Comparison of ENCODE assay signal across 8 cellular contexts in genomic region chr1:13702425-13703127, GRCh38. TPM values are rescaled to one million over a fixed set of nuclear protein-coding genes. Genes with fewer than 3 reads are reported as not detected.
DNase-seq lines count a peak whose midpoint lies in the region; ATAC-seq lines count a peak whose summit lies in the region.

No MANE protein-coding gene starts in this region.

- peak; percentile 82 for ATAC-seq in GM18907 (IDR thresholded peaks at IDR 0.05; ENCODE audit: unreplicated experiment)
- peak; percentile 68 for ATAC-seq in HG03095 (IDR thresholded peaks at IDR 0.05; ENCODE audit: unreplicated experiment)
- peak; percentile 79 for ATAC-seq in activated CD8-positive, alpha-beta memory T cell treated with anti-CD3 and anti-CD28 coated beads, Interleukin-2, amount 10 ng/mL, durations not matched to agents 7 days and 5 days

- H3K36me3 Mint-ChIP-seq in activated CD8-positive, alpha-beta memory T cell treated with anti-CD3 and anti-CD28 coated beads, Interleukin-2, amount 10 ng/mL, durations not matched to agents 7 days and 5 days: peaks cover 19% of the 10 kb centered on the region

- peak overlapping the region; percentile 96 for H3K4me3 Mint-ChIP-seq in activated CD8-positive, alpha-beta memory T cell treated with anti-CD3 and anti-CD28 coated beads, Interleukin-2, amount 10 ng/mL, durations not matched to agents 7 days and 5 days

- H3K9me3 Mint-ChIP-seq in activated CD8-positive, alpha-beta memory T cell treated with anti-CD3 and anti-CD28 coated beads, Interleukin-2, amount 10 ng/mL, durations not matched to agents 7 days and 5 days (ENCODE audit: low read depth): no peaks in the 10 kb centered on the region

- peak; percentile 88 for DNase-seq in activated CD8-positive, alpha-beta memory T cell treated with anti-CD3 and anti-CD28 coated beads, Interleukin-2, amount 10 ng/mL, durations not matched to agents 7 days and 5 days
- DNase-seq in stimulated activated CD4-positive, alpha-beta T cell treated with anti-CD3 and anti-CD28 coated beads, Interleukin-2, amount 100 ng/mL, for 24 hours: peak; percentile 35 to 58
- DNase-seq in NCI-H524 (lab: John Stamatoyannopoulos, UW) (no peak), NCI-H345 treated with DMSO at 0.1 percent for 48 hours (lab: John Stamatoyannopoulos, UW; ENCODE audit: unreplicated experiment) (no peak), 8988T (no peak), caudate nucleus (lab: John Stamatoyannopoulos, UW) (no peak)

- no peak overlapping the region for H3K27ac ChIP-seq in caudate nucleus (ENCODE audit: low read depth, low read length)

- H3K4me1 Mint-ChIP-seq in activated CD8-positive, alpha-beta memory T cell treated with anti-CD3 and anti-CD28 coated beads, Interleukin-2, amount 10 ng/mL, durations not matched to agents 7 days and 5 days: peaks cover 48% of the 10 kb centered on the region

- no peaks in the 10 kb centered on the region for H3K27me3 Mint-ChIP-seq in activated CD8-positive, alpha-beta memory T cell treated with anti-CD3 and anti-CD28 coated beads, Interleukin-2, amount 10 ng/mL, durations not matched to agents 7 days and 5 days

- H3K27ac Mint-ChIP-seq in activated CD8-positive, alpha-beta memory T cell treated with anti-CD3 and anti-CD28 coated beads, Interleukin-2, amount 10 ng/mL, durations not matched to agents 7 days and 5 days: peak overlapping the region; percentile 97

- CTCF ChIA-PET in activated CD8-positive, alpha-beta memory T cell treated with anti-CD3 and anti-CD28 coated beads, Interleukin-2, amount 10 ng/mL, durations not matched to agents 7 days and 5 days (lab: Charles Lee): interaction anchor here (0.7 to 2.1 kb wide), 9 partner anchors 19 to 47 kb away, joined by 3 to 15 read pairs (median 3); no protein-coding TSS in a partner anchor

RNA-seq across cellular contexts. Expression of gene PRDM2, which starts 2.6 kb away (rescaled TPM):
- 10 to 100 TPM; 55.0 to 58.5 TPM for total RNA-seq in activated CD8-positive, alpha-beta memory T cell treated with anti-CD3 and anti-CD28 coated beads, Interleukin-2, amount 10 ng/mL, durations not matched to agents 7 days and 5 days

Comparison
In these comparisons a context has a peak if more than half of its experiments do, and no peak if none do; other contexts are left out.
1. DNase-seq: peak in activated CD8-positive, alpha-beta memory T cell treated with anti-CD3 and anti-CD28 coated beads, Interleukin-2, amount 10 ng/mL, durations not matched to agents 7 days and 5 days (single experiment) and stimulated activated CD4-positive, alpha-beta T cell treated with anti-CD3 and anti-CD28 coated beads, Interleukin-2, amount 100 ng/mL, for 24 hours (2 of 2); none in NCI-H524 (0 of 2), NCI-H345 treated with DMSO at 0.1 percent for 48 hours (single experiment), 8988T (single experiment) and caudate nucleus (0 of 61).
2. Peak in every context shown above with its lines, with median percentiles within 50 percentile points of each other: ATAC-seq.